1 cellular context compared by ENCODE assay signal in genomic region chr1:34856697-34857096, GRCh38.
TF ChIP-seq lines count a peak whose summit lies in the region.

No MANE protein-coding gene starts in this region.

TF ChIP-seq in IMR-90, 13 proteins besides CTCF, POLR2A, EP300 and RAD21 (continued from another document):
- TF ChIP-seq ELK1 (IDR thresholded peaks at IDR 0.05; ENCODE audit: borderline replicate concordance, low read depth, low read length) (no peak), CHD1 (IDR thresholded peaks at IDR 0.05; ENCODE audit: low read depth, low read length) (no peak), BHLHE40 (IDR thresholded peaks at IDR 0.05; ENCODE audit: low read depth, low read length) (no peak)
